Comparison of ENCODE assay signal across 23 cellular contexts in genomic region chr1:207388721-207389120, GRCh38.
"Had no signal": no experiment of that assay in that cellular context is flagged by ENCODE, and none has a peak within 500 bp of the region (broad histone marks: within the 10 kb centered on the region; RNA-seq: fewer than 3 reads in every experiment).

No MANE protein-coding gene starts in this region.

- H3K9ac ChIP-seq: KMS-11, SK-N-SH had no signal

- H3K4me1 Mint-ChIP-seq: IgD-negative memory B cell had no signal

- DNase-seq: Kasumi-1, MM.1S, NCI-H1092 treated with DMSO at 0.1 percent for 48 hours, NCI-H1436, NCI-H187, NCI-H2029, NCI-H2081 treated with DMSO at 0.1 percent for 48 hours, NCI-H2171, NCI-H226, NCI-H446, NCI-H510A, NCI-H524 treated with DMSO at 0.1 percent for 48 hours, NCI-H69, NCI-H774, SHP77, SK-N-SH had no signal

- H3K9me2 ChIP-seq: SK-N-SH had no signal

- H3K4me3 ChIP-seq: K562 had no signal

- ATAC-seq: K562, Panc1 had no signal

- H3K9me3 ChIP-seq: SK-N-SH had no signal

- H3K4me2 ChIP-seq: KMS-11, SK-N-SH had no signal

- H3K27ac ChIP-seq: HL-60, KMS-11, RWPE1 had no signal

- H3K27me3 Mint-ChIP-seq: IgD-negative memory B cell had no signal

- H3K4me3 Mint-ChIP-seq: IgD-negative memory B cell had no signal

- FAIRE-seq: HTR-8/SVneo, K562 had no signal
